In genomic region chr11:117197006-117197405, GRCh38 we compare ENCODE assay signal across 1 cellular context.
TF ChIP-seq lines count a peak whose summit lies in the region.

No MANE protein-coding gene starts in this region.

TF ChIP-seq in IMR-90, 13 proteins besides CTCF, POLR2A, EP300 and RAD21:
- TF ChIP-seq SMC3 (IDR thresholded peaks at IDR 0.05; ENCODE audit: low read depth, low read length) (no peak), USF2 (IDR thresholded peaks at IDR 0.05; ENCODE audit: low read depth, low read length) (no peak), RCOR1 (IDR thresholded peaks at IDR 0.05; ENCODE audit: insufficient replicate concordance, low read length) (no peak), BHLHE40 (IDR thresholded peaks at IDR 0.05; ENCODE audit: low read depth, low read length) (no peak), ELK1 (IDR thresholded peaks at IDR 0.05; ENCODE audit: borderline replicate concordance, low read depth, low read length) (no peak), MAZ (IDR thresholded peaks at IDR 0.05; ENCODE audit: borderline replicate concordance, low read depth, low read length) (no peak), MAFK (IDR thresholded peaks at IDR 0.05; ENCODE audit: low read depth, low read length) (no peak), FOS (IDR thresholded peaks at IDR 0.05; ENCODE audit: low read depth, low read length) (no peak), MXI1 (IDR thresholded peaks at IDR 0.05; ENCODE audit: borderline replicate concordance, low read depth, low read length) (no peak), CEBPB (IDR thresholded peaks at IDR 0.05; ENCODE audit: low read depth, low read length) (no peak), NFE2L2 (IDR thresholded peaks at IDR 0.05; ENCODE audit: low read depth, low read length) (no peak), CHD1 (IDR thresholded peaks at IDR 0.05; ENCODE audit: low read depth, low read length) (no peak), RFX5 (IDR thresholded peaks at IDR 0.05; ENCODE audit: low read depth, low read length) (no peak)
